In genomic region chr2:9004338-9005204, GRCh38 we compare ENCODE assay signal across 8 cellular contexts. TPM values are rescaled to one million over a fixed set of nuclear protein-coding genes. Genes with fewer than 3 reads are reported as not detected.
A peak's percentile ranks its signal among the peaks of the same experiment; 100 is the strongest.
DNase-seq lines count a peak whose midpoint lies in the region; ATAC-seq and TF ChIP-seq lines count a peak whose summit lies in the region.

No MANE protein-coding gene starts in this region.

- no peaks in the 10 kb centered on the region for H3K9me3 Mint-ChIP-seq in activated CD8-positive, alpha-beta memory T cell treated with anti-CD3 and anti-CD28 coated beads, Interleukin-2, amount 10 ng/mL, durations not matched to agents 7 days and 5 days (ENCODE audit: low read depth)

- peaks cover 14% of the 10 kb centered on the region for H3K27me3 Mint-ChIP-seq in activated CD8-positive, alpha-beta memory T cell treated with anti-CD3 and anti-CD28 coated beads, Interleukin-2, amount 10 ng/mL, durations not matched to agents 7 days and 5 days

- H3K4me3 ChIP-seq in fibroblast of villous mesenchyme (ENCODE audit: low read depth, low read length) (peak overlapping the region; percentile 80), retinal pigment epithelial cell (ENCODE audit: low read length) (peak overlapping the region; percentile 64)

- DNase-seq in activated CD8-positive, alpha-beta memory T cell treated with anti-CD3 and anti-CD28 coated beads, Interleukin-2, amount 10 ng/mL, durations not matched to agents 7 days and 5 days: peak; percentile 42
- DNase-seq in activated CD8-positive, alpha-beta memory T cell treated with anti-CD3 and anti-CD28 coated beads, Interleukin-2, amount 50 U/mL, for 4 hours: no peak
- peak in 3 of 5 experiments; percentile 5 to 34 (median 11) for DNase-seq in T-helper 2 cell
- DNase-seq in fibroblast of villous mesenchyme (ENCODE audit: low read depth): peak; percentile 53
- DNase-seq in retinal pigment epithelial cell (ENCODE audit: low read depth): peak; percentile 56
- DNase-seq in activated effector memory CD4-positive, alpha-beta T cell treated with Interleukin-2 at 50 U/mL for 16 hours: no peak
- DNase-seq in DMS53 treated with DMSO at 0.1 percent for 48 hours (lab: John Stamatoyannopoulos, UW; ENCODE audit: unreplicated experiment): no peak

- no peak for ATAC-seq in activated CD8-positive, alpha-beta memory T cell treated with anti-CD3 and anti-CD28 coated beads, Interleukin-2, amount 10 ng/mL, durations not matched to agents 7 days and 5 days
- no peak for ATAC-seq in GM18498 (IDR thresholded peaks at IDR 0.05; ENCODE audit: unreplicated experiment)

- peak overlapping the region; percentile 70 for H3K4me3 Mint-ChIP-seq in activated CD8-positive, alpha-beta memory T cell treated with anti-CD3 and anti-CD28 coated beads, Interleukin-2, amount 10 ng/mL, durations not matched to agents 7 days and 5 days

- no peak for TF ChIP-seq CTCF in fibroblast of villous mesenchyme (IDR thresholded peaks at IDR 0.05; ENCODE audit: insufficient read depth, low read depth, low read length)
- no peak for TF ChIP-seq CTCF in retinal pigment epithelial cell (conservative IDR thresholded peaks at IDR 0.05; ENCODE audit: low read depth, low read length)

- CTCF ChIA-PET in activated CD8-positive, alpha-beta memory T cell treated with anti-CD3 and anti-CD28 coated beads, Interleukin-2, amount 10 ng/mL, durations not matched to agents 7 days and 5 days (lab: Charles Lee): interaction anchor here (1.2 kb wide), 1 partner anchor 131 kb away, joined by 3 read pairs; no protein-coding TSS in a partner anchor

- H3K36me3 Mint-ChIP-seq in activated CD8-positive, alpha-beta memory T cell treated with anti-CD3 and anti-CD28 coated beads, Interleukin-2, amount 10 ng/mL, durations not matched to agents 7 days and 5 days: no peaks in the 10 kb centered on the region

- H3K27ac Mint-ChIP-seq in activated CD8-positive, alpha-beta memory T cell treated with anti-CD3 and anti-CD28 coated beads, Interleukin-2, amount 10 ng/mL, durations not matched to agents 7 days and 5 days: no peak overlapping the region

- H3K4me1 Mint-ChIP-seq in activated CD8-positive, alpha-beta memory T cell treated with anti-CD3 and anti-CD28 coated beads, Interleukin-2, amount 10 ng/mL, durations not matched to agents 7 days and 5 days: peaks cover 14% of the 10 kb centered on the region

RNA-seq across cellular contexts. Expression of gene MBOAT2, which starts 1.1 kb away (rescaled TPM):
- 1 to 10 TPM; 8.0 to 8.8 TPM for total RNA-seq in activated CD8-positive, alpha-beta memory T cell treated with anti-CD3 and anti-CD28 coated beads, Interleukin-2, amount 10 ng/mL, durations not matched to agents 7 days and 5 days
- 33.5 and 72.5 TPM in 2 replicates for total RNA-seq in fibroblast of villous mesenchyme

Comparison
In these comparisons a context has a peak if more than half of its experiments do, and no peak if none do; other contexts are left out.
1. DNase-seq: peak in activated CD8-positive, alpha-beta memory T cell treated with anti-CD3 and anti-CD28 coated beads, Interleukin-2, amount 10 ng/mL, durations not matched to agents 7 days and 5 days (single experiment), T-helper 2 cell (3 of 5), fibroblast of villous mesenchyme (single experiment) and retinal pigment epithelial cell (single experiment); none in activated CD8-positive, alpha-beta memory T cell treated with anti-CD3 and anti-CD28 coated beads, Interleukin-2, amount 50 U/mL, for 4 hours (single experiment), activated effector memory CD4-positive, alpha-beta T cell treated with Interleukin-2 at 50 U/mL for 16 hours (single experiment) and DMS53 treated with DMSO at 0.1 percent for 48 hours (single experiment).